ENCODE assay signal across 10 cellular contexts in genomic region chr1:93692451-93692861, GRCh38. TPM values are rescaled to one million over a fixed set of nuclear protein-coding genes. Genes with fewer than 3 reads are reported as not detected.
DNase-seq lines count a peak whose midpoint lies in the region; ATAC-seq and TF ChIP-seq lines count a peak whose summit lies in the region.
"Had no signal": no experiment of that assay in that cellular context is flagged by ENCODE, and none has a peak within 500 bp of the region (broad histone marks: within the 10 kb centered on the region; RNA-seq: fewer than 3 reads in every experiment).

No MANE protein-coding gene starts in this region.

- H3K9me3 ChIP-seq in lower lobe of right lung (no peaks in the 10 kb centered on the region), aorta (ENCODE audit: control insufficient read depth, low read length) (no peaks in the 10 kb centered on the region)
- H3K9me3 ChIP-seq: colonic mucosa, pancreas had no signal

- H3K4me3 ChIP-seq in lower lobe of right lung: no peak overlapping the region
- H3K4me3 ChIP-seq in aorta (ENCODE audit: low read length in 2 of 2): no peak overlapping the region
- H3K4me3 ChIP-seq: colonic mucosa, pancreas had no signal

- peak overlapping the region; percentile 31 for H3K4me3 Mint-ChIP-seq in stimulated activated naive CD8-positive, alpha-beta T cell treated with anti-CD3 and anti-CD28 coated beads, Interleukin-15, Interleukin-2, amounts not matched to agents 100 ng/mL and 50 ng/mL, for 24 hours
- no peak overlapping the region for H3K4me3 Mint-ChIP-seq in activated T-helper 2 cell treated with anti-CD3 and anti-CD28 coated beads, Interferon-gamma antibody, Interleukin-2, Interleukin-4, amounts not matched to agents 10 μg/mL and 5 μg/mL and 100 μg/mL, durations not matched to agents 14 hours and 24 hours and 36 hours (ENCODE audit: low read depth)
- H3K4me3 Mint-ChIP-seq in glutamatergic neuron (ENCODE audit: unreplicated experiment) (no peak overlapping the region), HFFc6 (no peak overlapping the region; the same call in 1 of the 2 replicates)

- peak overlapping the region; percentile 49 for H3K27ac Mint-ChIP-seq in stimulated activated naive CD8-positive, alpha-beta T cell treated with anti-CD3 and anti-CD28 coated beads, Interleukin-15, Interleukin-2, amounts not matched to agents 100 ng/mL and 50 ng/mL, for 24 hours
- H3K27ac Mint-ChIP-seq in activated T-helper 2 cell treated with anti-CD3 and anti-CD28 coated beads, Interferon-gamma antibody, Interleukin-2, Interleukin-4, amounts not matched to agents 10 μg/mL and 5 μg/mL and 100 μg/mL, durations not matched to agents 14 hours and 24 hours and 36 hours: peak overlapping the region; percentile 28
- no peak overlapping the region for H3K27ac Mint-ChIP-seq in glutamatergic neuron (ENCODE audit: unreplicated experiment)
- no peak overlapping the region for H3K27ac Mint-ChIP-seq in HFFc6

- ATAC-seq in stimulated activated naive CD8-positive, alpha-beta T cell treated with anti-CD3 and anti-CD28 coated beads, Interleukin-15, Interleukin-2, amounts not matched to agents 100 U/mL and 50 U/mL, for 24 hours: no peak
- peak; percentile 42 to 43 for ATAC-seq in lower lobe of right lung
- no peak for ATAC-seq in aorta (ENCODE audit: low FRiP score)
- no peak for ATAC-seq in GM18867 (IDR thresholded peaks at IDR 0.05; ENCODE audit: unreplicated experiment)

- H3K27me3 ChIP-seq in lower lobe of right lung (ENCODE audit: low read depth) (no peaks in the 10 kb centered on the region), aorta (ENCODE audit: control insufficient read depth in 1 of 2, insufficient read depth in 2 of 2, low read length in 1 of 2) (no peaks in the 10 kb centered on the region)
- H3K27me3 ChIP-seq: colonic mucosa, pancreas had no signal

- no peaks in the 10 kb centered on the region for H3K4me1 Mint-ChIP-seq in stimulated activated naive CD8-positive, alpha-beta T cell treated with anti-CD3 and anti-CD28 coated beads, Interleukin-15, Interleukin-2, amounts not matched to agents 100 ng/mL and 50 ng/mL, for 24 hours (ENCODE audit: low read depth)
- no peaks in the 10 kb centered on the region for H3K4me1 Mint-ChIP-seq in activated T-helper 2 cell treated with anti-CD3 and anti-CD28 coated beads, Interferon-gamma antibody, Interleukin-2, Interleukin-4, amounts not matched to agents 10 μg/mL and 5 μg/mL and 100 μg/mL, durations not matched to agents 14 hours and 24 hours and 36 hours (ENCODE audit: low read depth)
- H3K4me1 Mint-ChIP-seq in glutamatergic neuron (ENCODE audit: low read depth, unreplicated experiment) (peaks cover 16% of the 10 kb centered on the region), HFFc6 (ENCODE audit: low read depth) (peaks cover 11% of the 10 kb centered on the region)

- intact Hi-C loops in activated T-helper 2 cell treated with anti-CD3 and anti-CD28 coated beads, Interferon-gamma antibody, Interleukin-2, Interleukin-4, amounts not matched to agents 10 μg/mL and 5 μg/mL and 100 μg/mL, durations not matched to agents 14 hours and 24 hours and 36 hours (cut with micrococcal nuclease): loop anchor here (2.0 to 5.0 kb wide), 2 partner anchors 65 to 76 kb away; no protein-coding TSS in a partner anchor
- intact Hi-C loops in lower lobe of right lung (cut with DNase I) (no loop called here), aorta (cut with DNase I) (no loop called here)

- H3K36me3 ChIP-seq in lower lobe of right lung: no peaks in the 10 kb centered on the region
- H3K36me3 ChIP-seq in aorta (ENCODE audit: control insufficient read depth in 1 of 2, insufficient read depth in 2 of 2, low read length in 1 of 2): no peaks in the 10 kb centered on the region
- H3K36me3 ChIP-seq: colonic mucosa, pancreas had no signal

- DNase-seq in stimulated activated naive CD8-positive, alpha-beta T cell treated with anti-CD3 and anti-CD28 coated beads, Interleukin-15, Interleukin-2, amounts not matched to agents 100 U/mL and 50 U/mL, for 24 hours: no peak
- no peak for DNase-seq in activated T-helper 2 cell treated with anti-CD3 and anti-CD28 coated beads, Interferon-gamma antibody, Interleukin-2, Interleukin-4, amounts not matched to agents 10 μg/mL and 5 μg/mL and 100 μg/mL, durations not matched to agents 14 hours and 24 hours and 36 hours (ENCODE audit: low spot score)
- DNase-seq in lower lobe of right lung (no peak), aorta (no peak), glutamatergic neuron (no peak), HFFc6 (no peak)
- DNase-seq: pancreas had no signal

- no peaks in the 10 kb centered on the region for H3K9me3 Mint-ChIP-seq in stimulated activated naive CD8-positive, alpha-beta T cell treated with anti-CD3 and anti-CD28 coated beads, Interleukin-15, Interleukin-2, amounts not matched to agents 100 ng/mL and 50 ng/mL, for 24 hours
- H3K9me3 Mint-ChIP-seq in activated T-helper 2 cell treated with anti-CD3 and anti-CD28 coated beads, Interferon-gamma antibody, Interleukin-2, Interleukin-4, amounts not matched to agents 10 μg/mL and 5 μg/mL and 100 μg/mL, durations not matched to agents 14 hours and 24 hours and 36 hours: no peaks in the 10 kb centered on the region
- H3K9me3 Mint-ChIP-seq in glutamatergic neuron (ENCODE audit: unreplicated experiment): no peaks in the 10 kb centered on the region
- no peaks in the 10 kb centered on the region for H3K9me3 Mint-ChIP-seq in HFFc6

- peak overlapping the region; percentile 42 for H3K27ac ChIP-seq in lower lobe of right lung
- H3K27ac ChIP-seq in aorta (ENCODE audit: low read depth in 1 of 2, low read length in 2 of 2): peak overlapping the region; percentile 17 to 52
- H3K27ac ChIP-seq: colonic mucosa, pancreas had no signal

- TF ChIP-seq CTCF in lower lobe of right lung (IDR thresholded peaks at IDR 0.05) (no peak), glutamatergic neuron (IDR thresholded peaks at IDR 0.05; ENCODE audit: partially characterized antibody, unreplicated experiment) (no peak), HFFc6 (IDR thresholded peaks at IDR 0.05) (no peak)

- H3K4me1 ChIP-seq in lower lobe of right lung (peaks cover 31% of the 10 kb centered on the region), aorta (ENCODE audit: control insufficient read depth in 1 of 2, insufficient read depth in 2 of 2, low read length in 2 of 2) (peaks cover 2 to 10% of the 10 kb centered on the region in 2 donors)
- H3K4me1 ChIP-seq: pancreas had no signal

- H3K27me3 Mint-ChIP-seq in stimulated activated naive CD8-positive, alpha-beta T cell treated with anti-CD3 and anti-CD28 coated beads, Interleukin-15, Interleukin-2, amounts not matched to agents 100 ng/mL and 50 ng/mL, for 24 hours: peaks cover 9% of the 10 kb centered on the region
- peaks cover 5% of the 10 kb centered on the region for H3K27me3 Mint-ChIP-seq in activated T-helper 2 cell treated with anti-CD3 and anti-CD28 coated beads, Interferon-gamma antibody, Interleukin-2, Interleukin-4, amounts not matched to agents 10 μg/mL and 5 μg/mL and 100 μg/mL, durations not matched to agents 14 hours and 24 hours and 36 hours (ENCODE audit: low read depth)
- peaks cover 2% of the 10 kb centered on the region for H3K27me3 Mint-ChIP-seq in glutamatergic neuron (ENCODE audit: unreplicated experiment)
- no peaks in the 10 kb centered on the region; the same call in 1 of the 2 replicates for H3K27me3 Mint-ChIP-seq in HFFc6 (ENCODE audit: insufficient read depth)

- H3K36me3 Mint-ChIP-seq in stimulated activated naive CD8-positive, alpha-beta T cell treated with anti-CD3 and anti-CD28 coated beads, Interleukin-15, Interleukin-2, amounts not matched to agents 100 ng/mL and 50 ng/mL, for 24 hours (ENCODE audit: low read depth): no peaks in the 10 kb centered on the region
- H3K36me3 Mint-ChIP-seq in activated T-helper 2 cell treated with anti-CD3 and anti-CD28 coated beads, Interferon-gamma antibody, Interleukin-2, Interleukin-4, amounts not matched to agents 10 μg/mL and 5 μg/mL and 100 μg/mL, durations not matched to agents 14 hours and 24 hours and 36 hours (ENCODE audit: low read depth): no peaks in the 10 kb centered on the region
- no peaks in the 10 kb centered on the region for H3K36me3 Mint-ChIP-seq in glutamatergic neuron (ENCODE audit: unreplicated experiment)
- H3K36me3 Mint-ChIP-seq in HFFc6 (ENCODE audit: low read depth): no peaks in the 10 kb centered on the region

- WGBS in aorta, 2 donors: 0 to 1% methylated on average over 2 of the region's 2 CpGs

RNA-seq across cellular contexts. Expression of gene BCAR3, which starts 10.8 kb away (rescaled TPM):
- 8.1 and 9.4 TPM in 2 replicates for total RNA-seq in activated T-helper 2 cell treated with anti-CD3 and anti-CD28 coated beads, Interferon-gamma antibody, Interleukin-2, Interleukin-4, amounts not matched to agents 10 μg/mL and 5 μg/mL and 100 μg/mL, durations not matched to agents 14 hours and 24 hours and 36 hours
- total RNA-seq in lower lobe of right lung (24.9 TPM), aorta (10 to 100 TPM; 18.4 to 24.1 TPM), glutamatergic neuron (ENCODE audit: unreplicated experiment) (12.8 TPM)
- polyA plus RNA-seq in aorta: 10 to 100 TPM in 1 of 2 donors, 1 to 10 TPM in 1; 8.4 to 13.7 TPM
- 10 to 100 TPM; 24.4 to 55.1 (median 26.2) TPM for total RNA-seq in HFFc6 (2021; fragmentation: NEBNext Ultra II Directional; extraction: Animal tissue kit (Norgen Biotek cat#: 25700))

Comparison
In these comparisons a context has a peak if more than half of its experiments do, and no peak if none do; other contexts are left out.
1. H3K27ac Mint-ChIP-seq: peak in stimulated activated naive CD8-positive, alpha-beta T cell treated with anti-CD3 and anti-CD28 coated beads, Interleukin-15, Interleukin-2, amounts not matched to agents 100 ng/mL and 50 ng/mL, for 24 hours (single experiment) and activated T-helper 2 cell treated with anti-CD3 and anti-CD28 coated beads, Interferon-gamma antibody, Interleukin-2, Interleukin-4, amounts not matched to agents 10 μg/mL and 5 μg/mL and 100 μg/mL, durations not matched to agents 14 hours and 24 hours and 36 hours (single experiment); none in glutamatergic neuron (single experiment) and HFFc6 (single experiment).
2. ATAC-seq: peak in lower lobe of right lung (2 of 2); none in stimulated activated naive CD8-positive, alpha-beta T cell treated with anti-CD3 and anti-CD28 coated beads, Interleukin-15, Interleukin-2, amounts not matched to agents 100 U/mL and 50 U/mL, for 24 hours (single experiment), aorta (single experiment) and GM18867 (single experiment).